In the genomic region with DNA sequence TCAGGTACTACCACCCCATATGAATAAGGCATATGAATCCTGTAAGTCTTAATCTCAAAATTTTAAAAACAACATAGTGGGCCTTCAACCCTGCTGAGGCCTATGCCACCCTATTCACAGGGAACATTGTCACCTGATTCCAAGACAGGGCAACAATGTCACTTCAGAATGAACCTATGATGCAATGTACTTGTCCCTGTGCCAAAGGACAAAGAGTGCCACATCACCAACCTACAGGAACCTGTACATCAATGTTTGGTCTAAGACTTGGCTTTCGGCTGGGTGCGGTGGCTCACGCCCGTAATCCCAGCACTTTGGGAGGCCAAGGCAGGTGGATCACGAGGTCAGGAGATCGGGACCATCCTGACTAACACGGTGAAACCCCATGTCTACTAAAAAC, we compare ENCODE assay signal across 30 cellular contexts.
DNase-seq lines count a peak whose midpoint lies in the region; ATAC-seq, FAIRE-seq and TF ChIP-seq lines count a peak whose summit lies in the region.
"Had no signal": no experiment of that assay in that cellular context is flagged by ENCODE, and none has a peak within 500 bp of the region (broad histone marks: within the 10 kb centered on the region; RNA-seq: fewer than 3 reads in every experiment).

No MANE protein-coding gene starts in this region.

- no peak overlapping the region for H2BK20ac ChIP-seq in H9 (ENCODE audit: low read depth, low read length, poor library complexity, severe bottlenecking)

- H3K4me2 ChIP-seq in K562 (ENCODE audit: insufficient read depth, low read length), result no peak overlapping the region
- H3K4me2 ChIP-seq in H9 (ENCODE audit: insufficient read depth, insufficient read length, low read length), result no peak overlapping the region
- H3K4me2 ChIP-seq: GM23338 had no signal

- in situ Hi-C loops in K562 (cut with MboI), result no loop called here

- CTCF ChIA-PET in Calu3 (lab: Charles Lee), result no interaction called here
- CTCF ChIA-PET in K562 (lab: Yijun Ruan, JAX; ENCODE audit: low intra/inter-chr PET ratio), result no interaction called here

- no peak overlapping the region for H3K4me3 Mint-ChIP-seq in CD14-positive monocyte
- no peak overlapping the region for H3K4me3 Mint-ChIP-seq in Calu3 (ENCODE audit: low read depth, unreplicated experiment)
- H3K4me3 Mint-ChIP-seq in H9, result no peak overlapping the region
- H3K4me3 Mint-ChIP-seq: activated B cell treated with CpG ODN at 0.5 μM for 24 hours; activated naive CD8-positive, alpha-beta T cell treated with anti-CD3 and anti-CD28 coated beads, Interleukin-2, amount 10 ng/mL, durations not matched to agents 7 days and 5 days; activated T-cell treated with anti-CD3 and anti-CD28 coated beads, Interleukin-2, amount 50 U/mL, for 24 hours; GM23338; naive B cell; T-cell had no signal

- H3K27ac ChIP-seq in K562 (ENCODE audit: extremely low read depth, low read depth, low read length), result no peak overlapping the region
- H3K27ac ChIP-seq in H9 (ENCODE audit: insufficient read length, low read depth, low read length), result no peak overlapping the region
- H3K27ac ChIP-seq: upper lobe of left lung had no signal

- H3K4me1 Mint-ChIP-seq in CD14-positive monocyte (peaks cover 72% of the 10 kb centered on the region), Calu3 (ENCODE audit: low read depth, unreplicated experiment) (no peaks in the 10 kb centered on the region), H9 (peaks cover 35 to 37% of the 10 kb centered on the region in 2 experiments)
- H3K4me1 Mint-ChIP-seq: activated naive CD8-positive, alpha-beta T cell treated with anti-CD3 and anti-CD28 coated beads, Interleukin-2, amount 10 ng/mL, durations not matched to agents 7 days and 5 days had no signal

- no peaks in the 10 kb centered on the region for H4K20me1 ChIP-seq in K562 (replicated peaks; ENCODE audit: control insufficient read depth, insufficient read depth, low read length)
- H4K20me1 ChIP-seq in H9 (ENCODE audit: control insufficient read depth, insufficient read depth, insufficient read length), result no peaks in the 10 kb centered on the region

- H3K9ac ChIP-seq in K562 (ENCODE audit: insufficient read depth in 1 of 2, low read depth in 2 of 2, low read length in 2 of 2) (no peak overlapping the region), H9 (ENCODE audit: extremely low read depth, insufficient read length, low read length) (no peak overlapping the region)

- H4K5ac ChIP-seq in H9 (ENCODE audit: insufficient read length, low read depth, low read length), result no peak overlapping the region

- H3K4ac ChIP-seq in H9 (ENCODE audit: low read depth, low read length), result no peak overlapping the region

- H3K23ac ChIP-seq in H9 (ENCODE audit: insufficient read length, low read depth, low read length), result no peak overlapping the region

- H2BK5ac ChIP-seq in H9 (ENCODE audit: insufficient read length, low read length), result no peak overlapping the region

- no peak overlapping the region for H2BK120ac ChIP-seq in H9 (ENCODE audit: low read depth, low read length, poor library complexity, severe bottlenecking)

- no peak overlapping the region for H4K8ac ChIP-seq in H9 (replicated peaks; ENCODE audit: insufficient read length, low read depth, low read length)

- TF ChIP-seq EP300 in K562 (IDR thresholded peaks at IDR 0.05; ENCODE audit: low read length), result no peak

- ATAC-seq in K562 (no peak), mucosa of descending colon (peak; percentile 51), GM21526 (IDR thresholded peaks at IDR 0.05; ENCODE audit: low FRiP score, unreplicated experiment) (no peak), HG03571 (IDR thresholded peaks at IDR 0.05; ENCODE audit: unreplicated experiment) (no peak)
- ATAC-seq: GM23338, T-cell had no signal

- no peaks in the 10 kb centered on the region for H3K36me3 ChIP-seq in K562 (ENCODE audit: control insufficient read depth, insufficient read depth, low read length)
- H3K36me3 ChIP-seq in mucosa of descending colon (ENCODE audit: low read depth), result no peaks in the 10 kb centered on the region
- H3K36me3 ChIP-seq: upper lobe of left lung had no signal

- DNase-seq in CD14-positive monocyte (ENCODE audit: low spot score) (peak; percentile 72), Calu3 (peak; percentile 2), K562 (ENCODE audit: extremely low read depth in 1 of 4, low spot score in 3 of 4) (no peak), mucosa of descending colon (peak in 1 of 3 donors; percentile 16), H9 (no peak)
- DNase-seq: activated B cell treated with CpG ODN at 0.5 μM for 24 hours; activated CD4-positive, alpha-beta T cell treated with anti-CD3 and anti-CD28 coated beads, Interleukin-2, amount 50 U/mL, for 1 hour; activated gamma-delta T cell treated with Interleukin-2 at 50 U/mL for 16 hours; activated naive CD8-positive, alpha-beta T cell treated with anti-CD3 and anti-CD28 coated beads, Interleukin-2, amount 10 ng/mL, durations not matched to agents 7 days and 5 days; aorta; C1 segment of cervical spinal cord; DMS79 treated with DMSO at 0.1 percent for 48 hours; hippocampal formation; KG1; MM.1S; naive B cell; NCI-H1417 treated with DMSO at 0.1 percent for 48 hours; NCI-H2107; NCI-H510A; nucleus accumbens; RPMI8226; stimulated activated CD4-positive, alpha-beta T cell treated with anti-CD3 and anti-CD28 coated beads, Interleukin-4, amount 100 ng/mL, for 24 hours; T-cell had no signal

- no peak for TF ChIP-seq RAD21 in K562 (CRISPR knock-in tag; conservative IDR thresholded peaks at IDR 0.05 in 1 of 2, IDR thresholded peaks at IDR 0.05 in 1 of 2)

- TF ChIP-seq CTCF in CD14-positive monocyte (IDR thresholded peaks at IDR 0.05), result no peak
- no peak for TF ChIP-seq CTCF in Calu3 (IDR thresholded peaks at IDR 0.05; ENCODE audit: unreplicated experiment)
- no peak for TF ChIP-seq CTCF in K562 (IDR thresholded peaks at IDR 0.05 in 2 of 3, conservative IDR thresholded peaks at IDR 0.05 in 1 of 3; ENCODE audit: insufficient read depth in 2 of 3, low read depth in 1 of 3, low read length in 3 of 3)
- TF ChIP-seq CTCF in mucosa of descending colon (IDR thresholded peaks at IDR 0.05), result no peak
- TF ChIP-seq CTCF in H9 (conservative IDR thresholded peaks at IDR 0.05), result no peak

- no peaks in the 10 kb centered on the region for H3K27me3 ChIP-seq in K562 (ENCODE audit: control insufficient read depth in 2 of 2, insufficient read depth in 2 of 2, low read length in 2 of 2)
- H3K27me3 ChIP-seq in H9 (ENCODE audit: insufficient read depth, low read length), result no peaks in the 10 kb centered on the region
- H3K27me3 ChIP-seq: upper lobe of left lung had no signal

- H3K36me3 Mint-ChIP-seq in CD14-positive monocyte (peaks cover 3 to 5% of the 10 kb centered on the region in 2 donors), Calu3 (ENCODE audit: insufficient read depth, unreplicated experiment) (no peaks in the 10 kb centered on the region), H9 (ENCODE audit: insufficient read depth in 1 of 3, low read depth in 3 of 3) (no peaks in the 10 kb centered on the region; a peak in 4 of 7 replicates)
- H3K36me3 Mint-ChIP-seq: activated naive CD8-positive, alpha-beta T cell treated with anti-CD3 and anti-CD28 coated beads, Interleukin-2, amount 10 ng/mL, durations not matched to agents 7 days and 5 days; naive B cell; T-cell had no signal

- peak overlapping the region; percentile 46 to 89 (median 82) for H3K27ac Mint-ChIP-seq in CD14-positive monocyte
- no peak overlapping the region for H3K27ac Mint-ChIP-seq in Calu3 (ENCODE audit: unreplicated experiment)
- H3K27ac Mint-ChIP-seq in H9, result no peak overlapping the region
- H3K27ac Mint-ChIP-seq: activated B cell treated with CpG ODN at 0.5 μM for 24 hours; activated naive CD8-positive, alpha-beta T cell treated with anti-CD3 and anti-CD28 coated beads, Interleukin-2, amount 10 ng/mL, durations not matched to agents 7 days and 5 days; activated T-cell treated with anti-CD3 and anti-CD28 coated beads, Interleukin-2, amount 50 U/mL, for 24 hours; GM23338; progenitor cell of endocrine pancreas; T-cell had no signal

- H3T11ph ChIP-seq in H9 (ENCODE audit: low read length), result no peak overlapping the region

- H3K9me3 Mint-ChIP-seq in CD14-positive monocyte, result peaks cover 0 to 4% (median 0%) of the 10 kb centered on the region in 7 donors
- no peaks in the 10 kb centered on the region for H3K9me3 Mint-ChIP-seq in Calu3 (ENCODE audit: low read depth, unreplicated experiment)
- no peaks in the 10 kb centered on the region for H3K9me3 Mint-ChIP-seq in H9
- H3K9me3 Mint-ChIP-seq: activated B cell treated with CpG ODN at 0.5 μM for 24 hours; activated T-cell treated with anti-CD3 and anti-CD28 coated beads, Interleukin-2, amount 50 U/mL, for 24 hours; GM23338; naive B cell; T-cell had no signal

- H4K91ac ChIP-seq in H9 (ENCODE audit: insufficient read length, low read depth, low read length), result no peak overlapping the region

- FAIRE-seq in K562 (lab: Jason Lieb, UNC), result no peak
- FAIRE-seq: endothelial cell of umbilical vein had no signal

- H3K56ac ChIP-seq in H9 (ENCODE audit: insufficient read length, low read depth, low read length), result no peak overlapping the region

- H3K9me3 ChIP-seq in K562 (replicated peaks; ENCODE audit: control insufficient read depth, insufficient read depth, low read depth, low read length), result no peaks in the 10 kb centered on the region
- no peaks in the 10 kb centered on the region for H3K9me3 ChIP-seq in mucosa of descending colon
- H3K9me3 ChIP-seq in H9 (ENCODE audit: control insufficient read depth, low read depth, low read length), result no peaks in the 10 kb centered on the region
- H3K9me3 ChIP-seq: upper lobe of left lung had no signal

- H3K4me3 ChIP-seq in K562 (no peak overlapping the region), mucosa of descending colon (no peak overlapping the region)
- H3K4me3 ChIP-seq: GM23338, upper lobe of left lung had no signal

- H3K79me2 ChIP-seq in K562 (ENCODE audit: control insufficient read depth, insufficient read depth, low read length), result no peaks in the 10 kb centered on the region
- H3K79me2 ChIP-seq in H9 (ENCODE audit: insufficient read depth, low read length), result no peaks in the 10 kb centered on the region; the same call in 1 of the 2 replicates

- no peak overlapping the region for H2BK15ac ChIP-seq in H9 (ENCODE audit: low read depth, low read length)

- no peaks in the 10 kb centered on the region for H3K23me2 ChIP-seq in H9 (ENCODE audit: insufficient read length, low read depth, low read length, poor library complexity, severe bottlenecking)

- peaks cover 7 to 8% of the 10 kb centered on the region in 2 experiments; a peak in 4 of 5 replicates for H3K4me1 ChIP-seq in K562 (replicated peaks in 1 of 2; ENCODE audit: control insufficient read depth in 2 of 2, insufficient read depth in 2 of 2, low read length in 2 of 2)
- peaks cover 7% of the 10 kb centered on the region for H3K4me1 ChIP-seq in mucosa of descending colon (ENCODE audit: low read depth)
- H3K4me1 ChIP-seq in H9 (ENCODE audit: insufficient read depth, low read length), result peaks cover 4% of the 10 kb centered on the region; the same call in 1 of the 2 replicates

- H3K18ac ChIP-seq in H9 (ENCODE audit: insufficient read length, low read depth, low read length), result no peak overlapping the region

- no peaks in the 10 kb centered on the region for H3K9me1 ChIP-seq in K562 (ENCODE audit: control insufficient read depth, insufficient read depth, low read length)

- BruUV-seq in Calu3 (replicated peaks; lab: Mats Ljungman, UMichigan) (no TSS peak), K562 (replicated peaks; lab: Mats Ljungman, UMichigan) (no TSS peak)

- H2AK5ac ChIP-seq in H9 (ENCODE audit: insufficient read length, low read length), result no peak overlapping the region

- no peak overlapping the region for H3K14ac ChIP-seq in H9 (ENCODE audit: insufficient read depth, low read length)

- intact Hi-C loops in CD14-positive monocyte (cut with micrococcal nuclease) (loop anchor here in 1 of 2 donors (5.0 kb wide), 1 partner anchor 45 kb away; no protein-coding TSS in a partner anchor), Calu3 (cut with micrococcal nuclease; ENCODE audit: unreplicated experiment) (no loop called here), K562 (cut with micrococcal nuclease) (no loop called here), mucosa of descending colon (cut with DNase I, micrococcal nuclease) (no loop called here)

- 84% methylated on average over 7 of the region's 7 CpGs for WGBS in K562 (ENCODE audit: insufficient coverage, low coverage, missing lambda C conversion rate)
- WGBS in H9 (ENCODE audit: extremely low coverage, insufficient read length, low lambda C conversion rate), result no CpG with 5 or more reads among the region's 7 CpGs

- H2AFZ ChIP-seq in K562 (ENCODE audit: low read depth, low read length), result no peak overlapping the region
- no peak overlapping the region for H2AFZ ChIP-seq in H9 (ENCODE audit: low read length)
- H2AFZ ChIP-seq: GM23338 had no signal

- POLR2A ChIA-PET in K562 (lab: Yijun Ruan, JAX), result no interaction called here

- H2BK12ac ChIP-seq in H9 (ENCODE audit: insufficient read length, low read depth, low read length), result no peak overlapping the region

- peaks cover 0 to 2% (median 0%) of the 10 kb centered on the region in 3 donors for H3K27me3 Mint-ChIP-seq in CD14-positive monocyte (ENCODE audit: low read depth in 3 of 3)
- H3K27me3 Mint-ChIP-seq in Calu3 (ENCODE audit: unreplicated experiment), result peaks cover 13% of the 10 kb centered on the region
- H3K27me3 Mint-ChIP-seq in H9 (ENCODE audit: low read depth), result no peaks in the 10 kb centered on the region
- H3K27me3 Mint-ChIP-seq: activated B cell treated with CpG ODN at 0.5 μM for 24 hours; activated T-cell treated with anti-CD3 and anti-CD28 coated beads, Interleukin-2, amount 50 U/mL, for 24 hours; naive B cell; progenitor cell of endocrine pancreas; T-cell had no signal

- TF ChIP-seq POLR2A in K562 (conservative IDR thresholded peaks at IDR 0.05), result no peak

- no peaks in the 10 kb centered on the region for H3K79me1 ChIP-seq in H9 (ENCODE audit: insufficient read depth, low read depth, low read length, poor library complexity, severe bottlenecking)

Comparison
In these comparisons a context has a peak if more than half of its experiments do, and no peak if none do; other contexts are left out.
1. DNase-seq: peak in CD14-positive monocyte (single experiment) and Calu3 (single experiment); none in K562 (0 of 4) and H9 (single experiment).
2. H3K27ac Mint-ChIP-seq: peak in CD14-positive monocyte (7 of 7); none in Calu3 (single experiment) and H9 (0 of 3).